In genomic region chr19:30685601-30686000, GRCh38 we compare ENCODE assay signal across 24 cellular contexts.
"Had no signal": no experiment of that assay in that cellular context is flagged by ENCODE, and none has a peak within 500 bp of the region (broad histone marks: within the 10 kb centered on the region; RNA-seq: fewer than 3 reads in every experiment).

No MANE protein-coding gene starts in this region.

- FAIRE-seq: endometrium, keratinocyte, small intestine, urothelium cell line had no signal

- H3K4me1 ChIP-seq: psoas muscle had no signal

- H3K27me3 ChIP-seq: ovary, thyroid gland, upper lobe of left lung had no signal

- H3K36me3 ChIP-seq: esophagus squamous epithelium, ovary, stomach, thyroid gland, upper lobe of left lung had no signal

- H3K9me3 ChIP-seq: esophagus squamous epithelium, ovary, psoas muscle, stomach, thyroid gland, upper lobe of left lung had no signal

- DNase-seq: cerebellar nuclear complex; cortex of kidney; effector memory CD8-positive, alpha-beta T cell; erythroblast; esophagus squamous epithelium; foreskin melanocyte; immature natural killer cell; left ventricle myocardium superior; naive thymus-derived CD8-positive, alpha-beta T cell; occipital lobe; psoas muscle; small intestine; stimulated activated CD4-positive, alpha-beta T cell treated with anti-CD3 and anti-CD28 coated beads, Interleukin-15, amount 100 ng/mL, for 24 hours; stimulated activated CD4-positive, alpha-beta T cell treated with anti-CD3 and anti-CD28 coated beads, Interleukin-2, amount 100 ng/mL, for 48 hours; stimulated activated CD8-positive, alpha-beta memory T cell treated with anti-CD3 and anti-CD28 coated beads, Interleukin-4, amount 100 ng/mL, for 48 hours; stimulated activated naive CD4-positive, alpha-beta T cell; stomach; thyroid gland had no signal

- H3K27ac ChIP-seq: esophagus squamous epithelium, ovary, psoas muscle, stomach, thyroid gland, upper lobe of left lung had no signal

- H3K4me3 ChIP-seq: esophagus squamous epithelium, lung, ovary, psoas muscle, thyroid gland, upper lobe of left lung had no signal
